ENCODE assay signal across 8 cellular contexts in the genomic region with DNA sequence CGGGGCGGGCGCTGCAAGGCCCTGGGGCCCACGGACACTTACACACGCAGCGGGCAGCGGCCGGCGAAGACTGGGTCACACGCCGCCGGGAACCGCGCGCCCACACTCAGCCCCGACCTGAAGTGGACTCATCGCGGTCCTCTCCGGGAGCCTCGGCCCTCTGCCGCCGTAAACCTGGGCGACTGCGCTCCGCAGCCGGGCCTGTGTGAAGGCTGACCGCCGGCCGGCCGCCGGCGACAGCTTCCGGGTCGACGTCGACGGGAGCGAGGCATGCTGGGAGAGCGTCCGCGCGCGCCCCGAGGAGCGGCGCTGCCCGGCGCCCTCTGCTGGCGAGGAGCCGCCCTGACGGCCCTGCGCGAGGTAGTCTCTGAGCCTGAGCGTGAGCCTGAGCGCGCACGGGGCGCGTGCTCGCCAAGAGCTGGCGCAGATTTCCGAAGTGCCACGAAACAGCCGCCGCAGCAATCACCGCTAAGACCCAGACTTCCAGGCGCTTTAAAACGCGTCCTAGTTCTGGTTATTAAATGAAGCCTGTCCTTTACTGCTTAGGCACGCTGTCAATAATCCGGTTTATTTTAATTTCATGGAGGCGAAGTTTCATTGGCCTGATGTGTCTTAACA. TPM values are rescaled to one million over a fixed set of nuclear protein-coding genes. Genes with fewer than 3 reads are reported as not detected.
DNase-seq lines count a peak whose midpoint lies in the region; ATAC-seq and TF ChIP-seq lines count a peak whose summit lies in the region.

A gene with protein sequence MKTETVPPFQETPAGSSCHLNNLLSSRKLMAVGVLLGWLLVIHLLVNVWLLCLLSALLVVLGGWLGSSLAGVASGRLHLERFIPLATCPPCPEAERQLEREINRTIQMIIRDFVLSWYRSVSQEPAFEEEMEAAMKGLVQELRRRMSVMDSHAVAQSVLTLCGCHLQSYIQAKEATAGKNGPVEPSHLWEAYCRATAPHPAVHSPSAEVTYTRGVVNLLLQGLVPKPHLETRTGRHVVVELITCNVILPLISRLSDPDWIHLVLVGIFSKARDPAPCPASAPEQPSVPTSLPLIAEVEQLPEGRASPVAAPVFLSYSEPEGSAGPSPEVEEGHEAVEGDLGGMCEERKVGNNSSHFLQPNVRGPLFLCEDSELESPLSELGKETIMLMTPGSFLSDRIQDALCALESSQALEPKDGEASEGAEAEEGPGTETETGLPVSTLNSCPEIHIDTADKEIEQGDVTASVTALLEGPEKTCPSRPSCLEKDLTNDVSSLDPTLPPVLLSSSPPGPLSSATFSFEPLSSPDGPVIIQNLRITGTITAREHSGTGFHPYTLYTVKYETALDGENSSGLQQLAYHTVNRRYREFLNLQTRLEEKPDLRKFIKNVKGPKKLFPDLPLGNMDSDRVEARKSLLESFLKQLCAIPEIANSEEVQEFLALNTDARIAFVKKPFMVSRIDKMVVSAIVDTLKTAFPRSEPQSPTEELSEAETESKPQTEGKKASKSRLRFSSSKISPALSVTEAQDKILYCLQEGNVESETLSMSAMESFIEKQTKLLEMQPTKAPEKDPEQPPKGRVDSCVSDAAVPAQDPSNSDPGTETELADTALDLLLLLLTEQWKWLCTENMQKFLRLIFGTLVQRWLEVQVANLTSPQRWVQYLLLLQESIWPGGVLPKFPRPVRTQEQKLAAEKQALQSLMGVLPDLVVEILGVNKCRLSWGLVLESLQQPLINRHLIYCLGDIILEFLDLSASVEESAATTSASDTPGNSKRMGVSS (minus strand): TSS at position 242 of the 618 bp plus-strand sequence. CDS start 540 bp downstream, outside the sequence.

- peak within 1 kb of the TSS; percentile 92 for H3K4me3 ChIP-seq in CD4-positive, CD25-positive, alpha-beta regulatory T cell (ENCODE audit: low read depth, low read length)
- H3K4me3 ChIP-seq in dorsolateral prefrontal cortex (peak within 1 kb of the TSS; percentile 68 to 100 (median 93)), right lobe of liver (peak within 1 kb of the TSS; percentile 93 to 98 (median 97))

- peak; percentile 95 for TF ChIP-seq POLR2A in right lobe of liver (IDR thresholded peaks at IDR 0.05)

- peaks cover 25% of the 10 kb centered on the region for H3K36me3 ChIP-seq in CD4-positive, CD25-positive, alpha-beta regulatory T cell (ENCODE audit: control insufficient read depth, insufficient read depth, low read length)
- H3K36me3 ChIP-seq in right lobe of liver: peaks cover 0 to 4% (median 0%) of the 10 kb centered on the region in 4 donors

- peaks cover 0 to 25% (median 0%) of the 10 kb centered on the region in 7 donors for H3K9me3 Mint-ChIP-seq in CD4-positive, CD25-positive, alpha-beta regulatory T cell
- H3K9me3 Mint-ChIP-seq in activated CD4-positive, alpha-beta memory T cell treated with anti-CD3 and anti-CD28 coated beads for 36 hours: no peaks in the 10 kb centered on the region

- peak; percentile 84 to 93 (median 90) for DNase-seq in CD4-positive, CD25-positive, alpha-beta regulatory T cell
- DNase-seq in NCI-H69 (lab: John Stamatoyannopoulos, UW) (peak; percentile 94), dorsolateral prefrontal cortex (peak; percentile 85 to 95 (median 91)), right lobe of liver (peak; percentile 93 to 94 (median 94))
- peak; percentile 94 for DNase-seq in activated CD4-positive, alpha-beta memory T cell treated with anti-CD3 and anti-CD28 coated beads for 36 hours
- DNase-seq in stimulated activated CD4-positive, alpha-beta T cell treated with anti-CD3 and anti-CD28 coated beads, Interleukin-4, amount 100 ng/mL, for 4 hours: peak; percentile 89 to 92

- H3K4me3 Mint-ChIP-seq in CD4-positive, CD25-positive, alpha-beta regulatory T cell: peak within 1 kb of the TSS; percentile 88 to 93 (median 90)
- peak within 1 kb of the TSS; percentile 79 for H3K4me3 Mint-ChIP-seq in activated CD4-positive, alpha-beta memory T cell treated with anti-CD3 and anti-CD28 coated beads for 36 hours

- ATAC-seq in CD4-positive, CD25-positive, alpha-beta regulatory T cell (ENCODE audit: low read depth in 2 of 2): peak; percentile 100
- ATAC-seq in GM19328 (IDR thresholded peaks at IDR 0.05; ENCODE audit: unreplicated experiment) (peak; percentile 97), HG03469 (IDR thresholded peaks at IDR 0.05; ENCODE audit: unreplicated experiment) (peak; percentile 99), right lobe of liver (peak; percentile 100)

- H3K27ac ChIP-seq in CD4-positive, CD25-positive, alpha-beta regulatory T cell (ENCODE audit: insufficient read depth, low read length, poor library complexity, severe bottlenecking): peak within 1 kb of the TSS; percentile 84
- H3K27ac ChIP-seq in dorsolateral prefrontal cortex: peak within 1 kb of the TSS; percentile 20 to 95 (median 82)
- peak within 1 kb of the TSS; percentile 63 to 83 (median 77) for H3K27ac ChIP-seq in right lobe of liver

- H3K27me3 ChIP-seq in CD4-positive, CD25-positive, alpha-beta regulatory T cell (ENCODE audit: control insufficient read depth, insufficient read depth, low read length): no peaks in the 10 kb centered on the region
- no peaks in the 10 kb centered on the region for H3K27me3 ChIP-seq in dorsolateral prefrontal cortex
- H3K27me3 ChIP-seq in right lobe of liver: no peaks in the 10 kb centered on the region

- H3K4me1 ChIP-seq in CD4-positive, CD25-positive, alpha-beta regulatory T cell (ENCODE audit: control insufficient read depth, insufficient read depth, low read length, poor library complexity, severe bottlenecking): peaks cover 20% of the 10 kb centered on the region
- H3K4me1 ChIP-seq in right lobe of liver: peaks cover 0 to 7% (median 3%) of the 10 kb centered on the region in 4 donors

- CTCF ChIA-PET in activated CD4-positive, alpha-beta memory T cell treated with anti-CD3 and anti-CD28 coated beads for 36 hours (lab: Charles Lee): interaction anchor here (0.5 to 4.7 kb wide), 23 partner anchors 8 to 846 kb away, joined by 3 to 23 read pairs (median 5); no protein-coding TSS in a partner anchor

- POLR2A ChIA-PET in activated CD4-positive, alpha-beta memory T cell treated with anti-CD3 and anti-CD28 coated beads for 36 hours (lab: Charles Lee): interaction anchor here (1.2 kb wide), 1 partner anchor 35 kb away, joined by 4 read pairs; no protein-coding TSS in a partner anchor

- H3K9me3 ChIP-seq in CD4-positive, CD25-positive, alpha-beta regulatory T cell (ENCODE audit: control insufficient read depth in 2 of 2, low read length in 2 of 2): peaks cover 0 to 2% of the 10 kb centered on the region in 2 experiments
- H3K9me3 ChIP-seq in right lobe of liver: no peaks in the 10 kb centered on the region

- peak; percentile 84 to 100 (median 98) for TF ChIP-seq CTCF in dorsolateral prefrontal cortex (IDR thresholded peaks at IDR 0.05 in 54 of 56, conservative IDR thresholded peaks at IDR 0.05 in 2 of 56; ENCODE audit: low read depth in 1 of 56, partially characterized antibody in 56 of 56)
- peak; percentile 97 to 98 (median 97) for TF ChIP-seq CTCF in right lobe of liver (IDR thresholded peaks at IDR 0.05)

- 3% methylated on average over 18 of the region's 72 CpGs for WGBS in right lobe of liver (ENCODE audit: insufficient coverage, low coverage, low lambda C conversion rate, missing lambda C conversion rate)

- H3K4me1 Mint-ChIP-seq in CD4-positive, CD25-positive, alpha-beta regulatory T cell: peaks cover 13 to 40% (median 19%) of the 10 kb centered on the region in 4 donors
- H3K4me1 Mint-ChIP-seq in activated CD4-positive, alpha-beta memory T cell treated with anti-CD3 and anti-CD28 coated beads for 36 hours (ENCODE audit: low read depth): peaks cover 34% of the 10 kb centered on the region

- H3K36me3 Mint-ChIP-seq in CD4-positive, CD25-positive, alpha-beta regulatory T cell: peaks cover 26% of the 10 kb centered on the region
- peaks cover 29% of the 10 kb centered on the region for H3K36me3 Mint-ChIP-seq in activated CD4-positive, alpha-beta memory T cell treated with anti-CD3 and anti-CD28 coated beads for 36 hours

- H3K27me3 Mint-ChIP-seq in CD4-positive, CD25-positive, alpha-beta regulatory T cell: peaks cover 15% of the 10 kb centered on the region
- peaks cover 7% of the 10 kb centered on the region for H3K27me3 Mint-ChIP-seq in activated CD4-positive, alpha-beta memory T cell treated with anti-CD3 and anti-CD28 coated beads for 36 hours

- peak within 1 kb of the TSS; percentile 88 to 95 (median 94) for H3K27ac Mint-ChIP-seq in CD4-positive, CD25-positive, alpha-beta regulatory T cell
- peak within 1 kb of the TSS; percentile 58 for H3K27ac Mint-ChIP-seq in activated CD4-positive, alpha-beta memory T cell treated with anti-CD3 and anti-CD28 coated beads for 36 hours

- intact Hi-C loops in activated CD4-positive, alpha-beta memory T cell treated with anti-CD3 and anti-CD28 coated beads for 36 hours (cut with micrococcal nuclease): loop anchor here (2.0 kb wide), 1 partner anchor 602 kb away; a partner anchor contains a TSS
- intact Hi-C loops in dorsolateral prefrontal cortex (cut with DNase I): loop anchor here in 1 of 2 donors (10.0 kb wide), 2 partner anchors 702 to 758 kb away; no protein-coding TSS in a partner anchor
- intact Hi-C loops in right lobe of liver (cut with DNase I): no loop called here

RNA-seq across cellular contexts. Expression of the gene that starts here (rescaled TPM):
- 63.5 TPM for total RNA-seq in CD4-positive, CD25-positive, alpha-beta regulatory T cell
- 10 to 100 TPM; 22.5 to 30.9 (median 28.0) TPM for polyA plus RNA-seq in CD4-positive, CD25-positive, alpha-beta regulatory T cell
- 10 to 100 TPM; 26.0 to 27.0 TPM for total RNA-seq in activated CD4-positive, alpha-beta memory T cell treated with anti-CD3 and anti-CD28 coated beads for 36 hours
- total RNA-seq in dorsolateral prefrontal cortex (100 to 1,000 TPM in 41 of 120 experiments, 10 to 100 TPM in 79; 61.4 to 132 (median 93.3) TPM), right lobe of liver (10 to 100 TPM; 23.3 to 74.4 (median 32.7) TPM)

Comparison
In these comparisons a context has a peak if more than half of its experiments do, and no peak if none do; other contexts are left out.
1. Peak in every context shown above with its lines: DNase-seq, ATAC-seq, H3K4me3 ChIP-seq and H3K27ac ChIP-seq.